In genomic region chr10:580796-581195, GRCh38 we compare ENCODE assay signal across 13 cellular contexts.
DNase-seq lines count a peak whose midpoint lies in the region; ATAC-seq and TF ChIP-seq lines count a peak whose summit lies in the region.
"Had no signal": no experiment of that assay in that cellular context is flagged by ENCODE, and none has a peak within 500 bp of the region (broad histone marks: within the 10 kb centered on the region; RNA-seq: fewer than 3 reads in every experiment).

No MANE protein-coding gene starts in this region.

- H3K9me3 ChIP-seq in effector memory CD4-positive, alpha-beta T cell (ENCODE audit: control insufficient read depth, low read length) = no peaks in the 10 kb centered on the region

- POLR2A ChIA-PET in WTC11 (lab: Charles Lee) = no interaction called here

- H3K27ac Mint-ChIP-seq in WTC11 = no peak overlapping the region
- H3K27ac Mint-ChIP-seq: activated T-helper 17 cell treated with anti-CD3 and anti-CD28 coated beads, Interleukin-2, amount 50 U/mL, for 72 hours had no signal

- peaks cover 8% of the 10 kb centered on the region for H3K9me3 Mint-ChIP-seq in WTC11
- H3K9me3 Mint-ChIP-seq: activated T-helper 17 cell treated with anti-CD3 and anti-CD28 coated beads, Interleukin-2, amount 50 U/mL, for 72 hours had no signal

- TF ChIP-seq CTCF in AG09319 (IDR thresholded peaks at IDR 0.05; ENCODE audit: low read depth, low read length) = no peak
- TF ChIP-seq CTCF in fibroblast of the aortic adventitia (IDR thresholded peaks at IDR 0.05; ENCODE audit: insufficient read depth, low read length) = no peak
- no peak for TF ChIP-seq CTCF in WTC11 (IDR thresholded peaks at IDR 0.05)

- H3K27ac ChIP-seq in effector memory CD4-positive, alpha-beta T cell (ENCODE audit: insufficient read depth, low read length, poor library complexity, severe bottlenecking) = no peak overlapping the region
- H3K27ac ChIP-seq: C4-2B, WERI-Rb-1 had no signal

- CTCF ChIA-PET in WTC11 (lab: Charles Lee) = interaction anchor here (2.2 kb wide), 1 partner anchor 208 kb away, joined by 6 read pairs; no protein-coding TSS in a partner anchor

- in situ Hi-C loops in SK-MEL-5 (cut with HindIII; ENCODE audit: low pct_unique_long_range_greater_than_20kb, low sequenced_read_pairs) = no loop called here

- DNase-seq in AG09319 (ENCODE audit: extremely low read depth, low read depth) (peak; percentile 41), SK-MEL-5 (ENCODE audit: low read depth, low spot score) (peak; percentile 9), fibroblast of the aortic adventitia (ENCODE audit: low read depth) (peak; percentile 93), pons (ENCODE audit: low spot score) (peak; percentile 22), NCI-H526 treated with DMSO at 0.1 percent for 48 hours (lab: John Stamatoyannopoulos, UW) (no peak), WTC11 (ENCODE audit: low spot score) (no peak), NCI-H1694 treated with DMSO at 0.1 percent for 48 hours (lab: John Stamatoyannopoulos, UW) (no peak)
- DNase-seq in effector memory CD4-positive, alpha-beta T cell = no peak
- DNase-seq: kidney glomerular epithelial cell, WERI-Rb-1 had no signal

- ATAC-seq in WTC11 = no peak
- ATAC-seq: activated T-helper 17 cell treated with anti-CD3 and anti-CD28 coated beads, Interleukin-2, amount 50 U/mL, for 72 hours had no signal

- no peaks in the 10 kb centered on the region for H3K27me3 ChIP-seq in effector memory CD4-positive, alpha-beta T cell (replicated peaks; ENCODE audit: control insufficient read depth, insufficient read depth, low read length, poor library complexity, severe bottlenecking)

- no peak overlapping the region for H3K4me3 ChIP-seq in fibroblast of the aortic adventitia (ENCODE audit: low read depth, low read length)
- no peak overlapping the region for H3K4me3 ChIP-seq in effector memory CD4-positive, alpha-beta T cell (ENCODE audit: insufficient read depth, low read depth, low read length, poor library complexity, severe bottlenecking)
- H3K4me3 ChIP-seq: skin epidermis had no signal

- H3K4me1 ChIP-seq in effector memory CD4-positive, alpha-beta T cell (ENCODE audit: control insufficient read depth, insufficient read depth, low read length, poor library complexity, severe bottlenecking) = no peaks in the 10 kb centered on the region

- no peak overlapping the region for H3K4me3 Mint-ChIP-seq in WTC11
- H3K4me3 Mint-ChIP-seq: activated T-helper 17 cell treated with anti-CD3 and anti-CD28 coated beads, Interleukin-2, amount 50 U/mL, for 72 hours had no signal

- H3K27me3 Mint-ChIP-seq in WTC11 (ENCODE audit: low read depth) = no peaks in the 10 kb centered on the region
- H3K27me3 Mint-ChIP-seq: activated T-helper 17 cell treated with anti-CD3 and anti-CD28 coated beads, Interleukin-2, amount 50 U/mL, for 72 hours had no signal

- H3K4me1 Mint-ChIP-seq in WTC11 = peaks cover 17% of the 10 kb centered on the region
- H3K4me1 Mint-ChIP-seq: activated T-helper 17 cell treated with anti-CD3 and anti-CD28 coated beads, Interleukin-2, amount 50 U/mL, for 72 hours had no signal

- no peaks in the 10 kb centered on the region for H3K36me3 ChIP-seq in effector memory CD4-positive, alpha-beta T cell (ENCODE audit: control insufficient read depth, insufficient read depth, low read length)
- H3K36me3 ChIP-seq: WERI-Rb-1 had no signal

- H3K36me3 Mint-ChIP-seq in WTC11 = no peaks in the 10 kb centered on the region

TF ChIP-seq in WTC11, 78 proteins besides CTCF, POLR2A, EP300 and RAD21:
- TF ChIP-seq ESRRA (CRISPR knock-in tag; IDR thresholded peaks at IDR 0.05; ENCODE audit: borderline replicate concordance) (no peak), FOXJ3 (CRISPR knock-in tag; IDR thresholded peaks at IDR 0.05; ENCODE audit: borderline replicate concordance) (no peak), E2F1 (CRISPR knock-in tag; IDR thresholded peaks at IDR 0.05) (no peak), FOXP4 (CRISPR knock-in tag; IDR thresholded peaks at IDR 0.05) (no peak), E2F5 (CRISPR knock-in tag; IDR thresholded peaks at IDR 0.05) (no peak)

Comparison
In these comparisons a context has a peak if more than half of its experiments do, and no peak if none do; other contexts are left out.
1. DNase-seq: peak in AG09319 (single experiment), SK-MEL-5 (single experiment), fibroblast of the aortic adventitia (single experiment) and pons (single experiment); none in NCI-H526 treated with DMSO at 0.1 percent for 48 hours (single experiment), WTC11 (single experiment), NCI-H1694 treated with DMSO at 0.1 percent for 48 hours (single experiment) and effector memory CD4-positive, alpha-beta T cell (0 of 3).